Comparison of ENCODE assay signal across 14 cellular contexts in the genomic region with DNA sequence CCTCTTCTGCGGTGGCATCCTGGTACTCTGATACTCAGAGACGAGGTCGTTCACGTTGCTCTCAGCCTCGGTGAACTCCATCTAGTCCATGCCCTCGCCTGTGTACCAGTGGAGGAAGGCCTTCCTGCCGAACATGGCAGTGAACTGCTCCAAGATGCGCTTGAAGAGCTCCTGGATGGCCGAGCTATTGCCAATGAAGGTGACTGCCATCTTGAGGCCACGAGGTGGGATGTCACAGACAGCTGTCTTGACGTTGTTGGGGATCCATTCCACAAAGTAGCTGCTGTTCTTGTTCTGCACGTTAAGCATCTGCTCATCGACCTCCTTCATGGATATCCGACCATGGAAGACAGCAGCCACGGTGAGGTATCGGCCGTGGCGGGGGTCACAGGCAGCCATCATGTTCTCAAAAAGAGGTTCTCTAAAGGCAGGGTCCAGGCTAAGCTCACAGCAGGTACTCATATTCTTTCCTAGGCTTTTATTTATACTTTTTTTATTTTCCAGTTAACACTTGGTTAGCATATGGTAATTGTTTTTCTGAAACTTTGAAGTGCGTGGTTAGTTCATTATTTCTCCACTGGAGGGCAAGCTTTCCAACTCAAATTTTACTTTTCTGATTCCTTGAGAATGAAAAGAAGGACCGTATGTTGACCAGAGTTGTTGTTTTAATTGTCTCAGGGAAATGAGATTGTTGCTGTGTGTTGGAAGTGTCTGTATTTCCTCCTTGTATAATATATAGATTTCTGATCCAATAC.
DNase-seq lines count a peak whose midpoint lies in the region; ATAC-seq and TF ChIP-seq lines count a peak whose summit lies in the region.
"Had no signal": no experiment of that assay in that cellular context is flagged by ENCODE, and none has a peak within 500 bp of the region (broad histone marks: within the 10 kb centered on the region; RNA-seq: fewer than 3 reads in every experiment).

No MANE protein-coding gene starts in this region.

- DNase-seq in right atrium auricular region (ENCODE audit: low spot score) = no peak
- DNase-seq in right cardiac atrium = no peak
- DNase-seq in RWPE2 (ENCODE audit: low spot score) = no peak
- DNase-seq in fibroblast of villous mesenchyme (ENCODE audit: low read depth) = no peak
- DNase-seq in upper lobe of right lung = no peak
- DNase-seq in esophagus squamous epithelium (lab: John Stamatoyannopoulos, UW) = no peak
- DNase-seq in activated CD4-positive, alpha-beta T cell treated with anti-CD3 and anti-CD28 coated beads, Interleukin-2, amount 10 ng/mL, durations not matched to agents 7 days and 5 days = no peak
- DNase-seq: activated gamma-delta T cell treated with Interleukin-2 at 50 U/mL for 16 hours, H7, spleen had no signal

- no peak overlapping the region for H3K4me3 Mint-ChIP-seq in activated CD4-positive, alpha-beta T cell treated with anti-CD3 and anti-CD28 coated beads, Interleukin-2, amount 10 ng/mL, durations not matched to agents 7 days and 5 days
- H3K4me3 Mint-ChIP-seq: IgD-negative memory B cell had no signal

- CTCF ChIA-PET in activated CD4-positive, alpha-beta T cell treated with anti-CD3 and anti-CD28 coated beads, Interleukin-2, amount 10 ng/mL, durations not matched to agents 7 days and 5 days (lab: Charles Lee) = interaction anchor here (1.0 to 1.1 kb wide), 2 partner anchors 16 to 727 kb away, joined by 3 read pairs; no protein-coding TSS in a partner anchor

- H3K36me3 ChIP-seq in right atrium auricular region = no peaks in the 10 kb centered on the region
- H3K36me3 ChIP-seq in RWPE2 (ENCODE audit: low read depth) = no peaks in the 10 kb centered on the region
- H3K36me3 ChIP-seq in upper lobe of right lung = no peaks in the 10 kb centered on the region
- H3K36me3 ChIP-seq in esophagus squamous epithelium = no peaks in the 10 kb centered on the region
- H3K36me3 ChIP-seq: SJCRH30, spleen, tibial nerve had no signal

- H3K9me3 Mint-ChIP-seq in activated CD4-positive, alpha-beta T cell treated with anti-CD3 and anti-CD28 coated beads, Interleukin-2, amount 10 ng/mL, durations not matched to agents 7 days and 5 days = no peaks in the 10 kb centered on the region
- H3K9me3 Mint-ChIP-seq: IgD-negative memory B cell had no signal

- H3K9me3 ChIP-seq in right atrium auricular region = no peaks in the 10 kb centered on the region
- H3K9me3 ChIP-seq in right cardiac atrium (ENCODE audit: control insufficient read depth, low read length) = no peaks in the 10 kb centered on the region
- H3K9me3 ChIP-seq in RWPE2 (ENCODE audit: severe bottlenecking) = no peaks in the 10 kb centered on the region
- H3K9me3 ChIP-seq in upper lobe of right lung = no peaks in the 10 kb centered on the region
- no peaks in the 10 kb centered on the region for H3K9me3 ChIP-seq in esophagus squamous epithelium
- H3K9me3 ChIP-seq: SJCRH30, spleen, tibial nerve had no signal

- no peak overlapping the region for H3K27ac Mint-ChIP-seq in activated CD4-positive, alpha-beta T cell treated with anti-CD3 and anti-CD28 coated beads, Interleukin-2, amount 10 ng/mL, durations not matched to agents 7 days and 5 days

- ATAC-seq in right cardiac atrium (no peak), RWPE2 (ENCODE audit: low read depth) (no peak), upper lobe of right lung (no peak), GM18517 (IDR thresholded peaks at IDR 0.05; ENCODE audit: unreplicated experiment) (no peak)

- POLR2A ChIA-PET in activated CD4-positive, alpha-beta T cell treated with anti-CD3 and anti-CD28 coated beads, Interleukin-2, amount 10 ng/mL, durations not matched to agents 7 days and 5 days (lab: Charles Lee) = interaction anchor here (0.6 kb wide), 1 partner anchor 140 kb away, joined by 5 read pairs; no protein-coding TSS in a partner anchor

- H3K4me1 ChIP-seq in right atrium auricular region (peaks cover 0 to 13% of the 10 kb centered on the region in 2 donors), right cardiac atrium (ENCODE audit: control insufficient read depth, insufficient read depth, low read length) (no peaks in the 10 kb centered on the region), RWPE2 (ENCODE audit: insufficient read depth, poor library complexity, severe bottlenecking) (no peaks in the 10 kb centered on the region), upper lobe of right lung (no peaks in the 10 kb centered on the region), esophagus squamous epithelium (peaks cover 0 to 7% (median 0%) of the 10 kb centered on the region in 3 donors)
- H3K4me1 ChIP-seq: SJCRH30, spleen, tibial nerve had no signal

- TF ChIP-seq POLR2A in esophagus squamous epithelium (IDR thresholded peaks at IDR 0.05) = no peak

- peaks cover 4% of the 10 kb centered on the region for H3K4me1 Mint-ChIP-seq in activated CD4-positive, alpha-beta T cell treated with anti-CD3 and anti-CD28 coated beads, Interleukin-2, amount 10 ng/mL, durations not matched to agents 7 days and 5 days

- H3K27me3 Mint-ChIP-seq in activated CD4-positive, alpha-beta T cell treated with anti-CD3 and anti-CD28 coated beads, Interleukin-2, amount 10 ng/mL, durations not matched to agents 7 days and 5 days = no peaks in the 10 kb centered on the region

- H3K36me3 Mint-ChIP-seq in activated CD4-positive, alpha-beta T cell treated with anti-CD3 and anti-CD28 coated beads, Interleukin-2, amount 10 ng/mL, durations not matched to agents 7 days and 5 days (ENCODE audit: low read depth) = no peaks in the 10 kb centered on the region
- H3K36me3 Mint-ChIP-seq: IgD-negative memory B cell had no signal

- H3K27me3 ChIP-seq in right atrium auricular region (no peaks in the 10 kb centered on the region), right cardiac atrium (ENCODE audit: control insufficient read depth, insufficient read depth) (no peaks in the 10 kb centered on the region), RWPE2 (ENCODE audit: insufficient read depth, poor library complexity, severe bottlenecking) (no peaks in the 10 kb centered on the region), upper lobe of right lung (no peaks in the 10 kb centered on the region), esophagus squamous epithelium (no peaks in the 10 kb centered on the region)
- H3K27me3 ChIP-seq: SJCRH30, spleen, tibial nerve had no signal

- H3K27ac ChIP-seq in right atrium auricular region (no peak overlapping the region), right cardiac atrium (ENCODE audit: low read length) (no peak overlapping the region), RWPE2 (ENCODE audit: poor library complexity, severe bottlenecking) (no peak overlapping the region), upper lobe of right lung (no peak overlapping the region), esophagus squamous epithelium (no peak overlapping the region)
- H3K27ac ChIP-seq: SJCRH30, spleen, tibial nerve had no signal

- intact Hi-C loops in right cardiac atrium (cut with DNase I) (no loop called here), upper lobe of right lung (cut with DNase I) (no loop called here), esophagus squamous epithelium (cut with DNase I) (no loop called here)

- TF ChIP-seq CTCF in right atrium auricular region (IDR thresholded peaks at IDR 0.05) (peak; percentile 18 to 53), RWPE2 (IDR thresholded peaks at IDR 0.05; ENCODE audit: poor library complexity, severe bottlenecking) (peak; percentile 63), fibroblast of villous mesenchyme (IDR thresholded peaks at IDR 0.05; ENCODE audit: insufficient read depth, low read depth, low read length) (peak; percentile 56), upper lobe of right lung (IDR thresholded peaks at IDR 0.05) (peak; percentile 43), esophagus squamous epithelium (IDR thresholded peaks at IDR 0.05) (peak in 3 of 6 experiments; percentile 27 to 51 (median 35))

- WGBS in right cardiac atrium = 90% methylated on average over 20 of the region's 20 CpGs
- whole genome bisulfite sequencing in esophagus squamous epithelium, 2 donors = 82 to 85% methylated on average over 9 to 18 of the region's 20 CpGs

- no peak overlapping the region for H3K4me3 ChIP-seq in right atrium auricular region
- no peak overlapping the region for H3K4me3 ChIP-seq in right cardiac atrium (ENCODE audit: low read length)
- H3K4me3 ChIP-seq in RWPE2 (ENCODE audit: severe bottlenecking) = no peak overlapping the region
- no peak overlapping the region for H3K4me3 ChIP-seq in fibroblast of villous mesenchyme (ENCODE audit: low read depth, low read length)
- H3K4me3 ChIP-seq in upper lobe of right lung = no peak overlapping the region
- no peak overlapping the region for H3K4me3 ChIP-seq in esophagus squamous epithelium
- H3K4me3 ChIP-seq: SJCRH30, spleen, tibial nerve had no signal
